In the genomic region with DNA sequence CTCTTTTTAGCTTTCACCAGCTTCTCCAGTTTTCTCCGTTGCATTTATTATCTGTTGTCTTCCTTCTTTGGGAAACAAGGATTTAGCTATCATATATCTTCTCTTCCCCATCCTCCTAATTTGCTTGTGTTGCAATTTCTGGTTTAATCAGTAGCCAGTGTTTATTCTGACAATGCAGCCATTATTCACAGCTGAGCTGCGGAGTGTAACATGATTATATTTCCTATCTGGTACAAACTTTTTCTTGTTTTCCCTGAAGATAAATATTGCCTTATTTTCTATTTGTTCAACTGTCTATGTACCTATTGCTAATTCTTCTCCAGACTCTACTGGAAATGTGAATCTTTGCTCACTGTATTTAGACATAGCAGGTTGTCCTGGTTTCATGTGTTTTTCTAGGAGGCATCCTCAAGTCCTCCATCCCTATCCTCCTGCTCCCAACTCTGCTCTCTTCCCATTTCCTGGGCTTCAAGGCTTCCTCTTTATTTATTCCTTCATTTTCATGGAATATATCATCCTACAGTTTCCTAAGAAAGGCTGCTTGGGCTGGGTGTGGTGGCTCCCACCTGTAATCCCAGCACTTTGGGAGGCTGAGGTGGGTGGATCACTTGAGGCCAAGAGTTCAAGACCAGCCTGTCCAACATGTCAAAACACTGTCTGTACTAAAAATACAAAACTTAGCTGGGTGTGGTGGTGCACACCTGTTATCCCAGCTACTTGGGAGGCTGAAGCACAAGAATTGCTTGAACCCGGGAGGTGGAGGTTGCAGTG, we compare ENCODE assay signal across 1 cellular context.
TF ChIP-seq lines count a peak whose summit lies in the region.

No MANE protein-coding gene starts in this region.

TF ChIP-seq in HepG2, 621 proteins besides CTCF, POLR2A, EP300 and RAD21 (continued from another document and continues in another):
- TF ChIP-seq, protein P1, sequence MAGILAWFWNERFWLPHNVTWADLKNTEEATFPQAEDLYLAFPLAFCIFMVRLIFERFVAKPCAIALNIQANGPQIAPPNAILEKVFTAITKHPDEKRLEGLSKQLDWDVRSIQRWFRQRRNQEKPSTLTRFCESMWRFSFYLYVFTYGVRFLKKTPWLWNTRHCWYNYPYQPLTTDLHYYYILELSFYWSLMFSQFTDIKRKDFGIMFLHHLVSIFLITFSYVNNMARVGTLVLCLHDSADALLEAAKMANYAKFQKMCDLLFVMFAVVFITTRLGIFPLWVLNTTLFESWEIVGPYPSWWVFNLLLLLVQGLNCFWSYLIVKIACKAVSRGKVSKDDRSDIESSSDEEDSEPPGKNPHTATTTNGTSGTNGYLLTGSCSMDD (CRISPR knock-in tag; IDR thresholded peaks at IDR 0.05): no peak
- TF ChIP-seq, protein P2, sequence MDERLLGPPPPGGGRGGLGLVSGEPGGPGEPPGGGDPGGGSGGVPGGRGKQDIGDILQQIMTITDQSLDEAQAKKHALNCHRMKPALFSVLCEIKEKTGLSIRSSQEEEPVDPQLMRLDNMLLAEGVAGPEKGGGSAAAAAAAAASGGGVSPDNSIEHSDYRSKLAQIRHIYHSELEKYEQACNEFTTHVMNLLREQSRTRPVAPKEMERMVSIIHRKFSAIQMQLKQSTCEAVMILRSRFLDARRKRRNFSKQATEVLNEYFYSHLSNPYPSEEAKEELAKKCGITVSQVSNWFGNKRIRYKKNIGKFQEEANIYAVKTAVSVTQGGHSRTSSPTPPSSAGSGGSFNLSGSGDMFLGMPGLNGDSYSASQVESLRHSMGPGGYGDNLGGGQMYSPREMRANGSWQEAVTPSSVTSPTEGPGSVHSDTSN (CRISPR knock-in tag; IDR thresholded peaks at IDR 0.05): peak; percentile 17; the same call in 1 of the 2 replicates
- TF ChIP-seq ZNF615 (CRISPR knock-in tag; IDR thresholded peaks at IDR 0.05; ENCODE audit: borderline replicate concordance): 0 out of 2 replicates have a peak, but pooled peaks have one; percentile 23
- TF ChIP-seq, protein P3, sequence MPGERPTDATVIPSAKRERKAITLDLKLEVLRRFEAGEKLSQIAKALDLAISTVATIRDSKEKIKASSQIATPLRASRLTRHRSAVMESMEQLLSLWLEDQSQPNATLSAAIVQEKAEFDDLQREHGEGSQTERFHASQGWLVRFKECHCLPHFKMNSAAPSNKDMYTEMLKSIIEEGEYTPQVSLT (CRISPR knock-in tag; IDR thresholded peaks at IDR 0.05; ENCODE audit: borderline replicate concordance, low read depth): no peak
- TF ChIP-seq MLLT10 (CRISPR knock-in tag; IDR thresholded peaks at IDR 0.05): no peak
- TF ChIP-seq CREB1 (IDR thresholded peaks at IDR 0.05): no peak
- TF ChIP-seq CREB1 (CRISPR knock-in tag; IDR thresholded peaks at IDR 0.05): peak; percentile 75
- no peak for TF ChIP-seq HOXA7 (CRISPR knock-in tag; IDR thresholded peaks at IDR 0.05)
- no peak for TF ChIP-seq KLF12 (CRISPR knock-in tag; IDR thresholded peaks at IDR 0.05; ENCODE audit: borderline replicate concordance)
- no peak for TF ChIP-seq PLRG1 (conservative IDR thresholded peaks at IDR 0.05)
- no peak for TF ChIP-seq XRCC5 (optimal IDR thresholded peaks at IDR 0.05; ENCODE audit: low read length)
- no peak for TF ChIP-seq BHLHE40 (IDR thresholded peaks at IDR 0.05; ENCODE audit: low read length)
- TF ChIP-seq ZMYM3 (CRISPR knock-in tag; IDR thresholded peaks at IDR 0.05): no peak; the same call in none of the 2 replicates
- no peak for TF ChIP-seq TBP (CRISPR knock-in tag; IDR thresholded peaks at IDR 0.05)
- no peak for TF ChIP-seq SRY (CRISPR knock-in tag; IDR thresholded peaks at IDR 0.05)
- TF ChIP-seq, protein P4, sequence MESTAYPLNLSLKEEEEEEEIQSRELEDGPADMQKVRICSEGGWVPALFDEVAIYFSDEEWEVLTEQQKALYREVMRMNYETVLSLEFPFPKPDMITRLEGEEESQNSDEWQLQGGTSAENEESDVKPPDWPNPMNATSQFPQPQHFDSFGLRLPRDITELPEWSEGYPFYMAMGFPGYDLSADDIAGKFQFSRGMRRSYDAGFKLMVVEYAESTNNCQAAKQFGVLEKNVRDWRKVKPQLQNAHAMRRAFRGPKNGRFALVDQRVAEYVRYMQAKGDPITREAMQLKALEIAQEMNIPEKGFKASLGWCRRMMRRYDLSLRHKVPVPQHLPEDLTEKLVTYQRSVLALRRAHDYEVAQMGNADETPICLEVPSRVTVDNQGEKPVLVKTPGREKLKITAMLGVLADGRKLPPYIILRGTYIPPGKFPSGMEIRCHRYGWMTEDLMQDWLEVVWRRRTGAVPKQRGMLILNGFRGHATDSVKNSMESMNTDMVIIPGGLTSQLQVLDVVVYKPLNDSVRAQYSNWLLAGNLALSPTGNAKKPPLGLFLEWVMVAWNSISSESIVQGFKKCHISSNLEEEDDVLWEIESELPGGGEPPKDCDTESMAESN (CRISPR knock-in tag; conservative IDR thresholded peaks at IDR 0.05): no peak
- TF ChIP-seq ZNF451 (CRISPR knock-in tag; IDR thresholded peaks at IDR 0.05): no peak
- no peak for TF ChIP-seq HMGA1 (CRISPR knock-in tag; conservative IDR thresholded peaks at IDR 0.05)
- TF ChIP-seq ZFP90 (CRISPR knock-in tag; IDR thresholded peaks at IDR 0.05; ENCODE audit: borderline replicate concordance): no peak
- TF ChIP-seq SRSF4 (IDR thresholded peaks at IDR 0.05; ENCODE audit: low read depth, low read length, poor library complexity, severe bottlenecking): no peak
- TF ChIP-seq, protein P5, sequence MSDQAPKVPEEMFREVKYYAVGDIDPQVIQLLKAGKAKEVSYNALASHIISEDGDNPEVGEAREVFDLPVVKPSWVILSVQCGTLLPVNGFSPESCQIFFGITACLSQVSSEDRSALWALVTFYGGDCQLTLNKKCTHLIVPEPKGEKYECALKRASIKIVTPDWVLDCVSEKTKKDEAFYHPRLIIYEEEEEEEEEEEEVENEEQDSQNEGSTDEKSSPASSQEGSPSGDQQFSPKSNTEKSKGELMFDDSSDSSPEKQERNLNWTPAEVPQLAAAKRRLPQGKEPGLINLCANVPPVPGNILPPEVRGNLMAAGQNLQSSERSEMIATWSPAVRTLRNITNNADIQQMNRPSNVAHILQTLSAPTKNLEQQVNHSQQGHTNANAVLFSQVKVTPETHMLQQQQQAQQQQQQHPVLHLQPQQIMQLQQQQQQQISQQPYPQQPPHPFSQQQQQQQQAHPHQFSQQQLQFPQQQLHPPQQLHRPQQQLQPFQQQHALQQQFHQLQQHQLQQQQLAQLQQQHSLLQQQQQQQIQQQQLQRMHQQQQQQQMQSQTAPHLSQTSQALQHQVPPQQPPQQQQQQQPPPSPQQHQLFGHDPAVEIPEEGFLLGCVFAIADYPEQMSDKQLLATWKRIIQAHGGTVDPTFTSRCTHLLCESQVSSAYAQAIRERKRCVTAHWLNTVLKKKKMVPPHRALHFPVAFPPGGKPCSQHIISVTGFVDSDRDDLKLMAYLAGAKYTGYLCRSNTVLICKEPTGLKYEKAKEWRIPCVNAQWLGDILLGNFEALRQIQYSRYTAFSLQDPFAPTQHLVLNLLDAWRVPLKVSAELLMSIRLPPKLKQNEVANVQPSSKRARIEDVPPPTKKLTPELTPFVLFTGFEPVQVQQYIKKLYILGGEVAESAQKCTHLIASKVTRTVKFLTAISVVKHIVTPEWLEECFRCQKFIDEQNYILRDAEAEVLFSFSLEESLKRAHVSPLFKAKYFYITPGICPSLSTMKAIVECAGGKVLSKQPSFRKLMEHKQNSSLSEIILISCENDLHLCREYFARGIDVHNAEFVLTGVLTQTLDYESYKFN (CRISPR knock-in tag; conservative IDR thresholded peaks at IDR 0.05): peak; percentile 94
- TF ChIP-seq KDM1A (CRISPR knock-in tag; IDR thresholded peaks at IDR 0.05): peak; percentile 90
- TF ChIP-seq, protein P6, sequence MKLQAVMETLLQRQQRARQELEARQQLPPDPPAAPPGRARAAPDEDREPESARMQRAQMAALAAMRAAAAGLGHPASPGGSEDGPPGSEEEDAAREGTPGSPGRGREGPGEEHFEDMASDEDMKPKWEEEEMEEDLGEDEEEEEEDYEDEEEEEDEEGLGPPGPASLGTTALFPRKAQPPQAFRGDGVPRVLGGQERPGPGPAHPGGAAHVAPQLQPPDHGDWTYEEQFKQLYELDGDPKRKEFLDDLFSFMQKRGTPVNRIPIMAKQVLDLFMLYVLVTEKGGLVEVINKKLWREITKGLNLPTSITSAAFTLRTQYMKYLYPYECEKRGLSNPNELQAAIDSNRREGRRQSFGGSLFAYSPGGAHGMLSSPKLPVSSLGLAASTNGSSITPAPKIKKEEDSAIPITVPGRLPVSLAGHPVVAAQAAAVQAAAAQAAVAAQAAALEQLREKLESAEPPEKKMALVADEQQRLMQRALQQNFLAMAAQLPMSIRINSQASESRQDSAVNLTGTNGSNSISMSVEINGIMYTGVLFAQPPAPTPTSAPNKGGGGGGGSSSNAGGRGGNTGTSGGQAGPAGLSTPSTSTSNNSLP (IDR thresholded peaks at IDR 0.05; ENCODE audit: low read depth, low read length): peak; percentile 99
- TF ChIP-seq ZNF776 (CRISPR knock-in tag; IDR thresholded peaks at IDR 0.05): no peak
- TF ChIP-seq HNRNPUL1 (IDR thresholded peaks at IDR 0.05; ENCODE audit: low read depth, low read length): peak; percentile 91
- no peak for TF ChIP-seq MXI1 (IDR thresholded peaks at IDR 0.05; ENCODE audit: borderline replicate concordance, low read depth, low read length)
- no peak for TF ChIP-seq ZNF441 (CRISPR knock-in tag; IDR thresholded peaks at IDR 0.05; ENCODE audit: borderline replicate concordance)
- TF ChIP-seq ZKSCAN1 (IDR thresholded peaks at IDR 0.05; ENCODE audit: low read length): no peak
- no peak for TF ChIP-seq ZNF101 (CRISPR knock-in tag; IDR thresholded peaks at IDR 0.05; ENCODE audit: borderline replicate concordance, low read depth)
- TF ChIP-seq HCFC1 (IDR thresholded peaks at IDR 0.05; ENCODE audit: low read depth, low read length): no peak
- TF ChIP-seq, protein P7, sequence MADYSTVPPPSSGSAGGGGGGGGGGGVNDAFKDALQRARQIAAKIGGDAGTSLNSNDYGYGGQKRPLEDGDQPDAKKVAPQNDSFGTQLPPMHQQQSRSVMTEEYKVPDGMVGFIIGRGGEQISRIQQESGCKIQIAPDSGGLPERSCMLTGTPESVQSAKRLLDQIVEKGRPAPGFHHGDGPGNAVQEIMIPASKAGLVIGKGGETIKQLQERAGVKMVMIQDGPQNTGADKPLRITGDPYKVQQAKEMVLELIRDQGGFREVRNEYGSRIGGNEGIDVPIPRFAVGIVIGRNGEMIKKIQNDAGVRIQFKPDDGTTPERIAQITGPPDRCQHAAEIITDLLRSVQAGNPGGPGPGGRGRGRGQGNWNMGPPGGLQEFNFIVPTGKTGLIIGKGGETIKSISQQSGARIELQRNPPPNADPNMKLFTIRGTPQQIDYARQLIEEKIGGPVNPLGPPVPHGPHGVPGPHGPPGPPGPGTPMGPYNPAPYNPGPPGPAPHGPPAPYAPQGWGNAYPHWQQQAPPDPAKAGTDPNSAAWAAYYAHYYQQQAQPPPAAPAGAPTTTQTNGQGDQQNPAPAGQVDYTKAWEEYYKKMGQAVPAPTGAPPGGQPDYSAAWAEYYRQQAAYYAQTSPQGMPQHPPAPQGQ (CRISPR knock-in tag; IDR thresholded peaks at IDR 0.05; ENCODE audit: borderline replicate concordance): no peak
- no peak for TF ChIP-seq SYNCRIP (IDR thresholded peaks at IDR 0.05; ENCODE audit: insufficient read depth, low read depth, low read length)
- TF ChIP-seq, protein P8, sequence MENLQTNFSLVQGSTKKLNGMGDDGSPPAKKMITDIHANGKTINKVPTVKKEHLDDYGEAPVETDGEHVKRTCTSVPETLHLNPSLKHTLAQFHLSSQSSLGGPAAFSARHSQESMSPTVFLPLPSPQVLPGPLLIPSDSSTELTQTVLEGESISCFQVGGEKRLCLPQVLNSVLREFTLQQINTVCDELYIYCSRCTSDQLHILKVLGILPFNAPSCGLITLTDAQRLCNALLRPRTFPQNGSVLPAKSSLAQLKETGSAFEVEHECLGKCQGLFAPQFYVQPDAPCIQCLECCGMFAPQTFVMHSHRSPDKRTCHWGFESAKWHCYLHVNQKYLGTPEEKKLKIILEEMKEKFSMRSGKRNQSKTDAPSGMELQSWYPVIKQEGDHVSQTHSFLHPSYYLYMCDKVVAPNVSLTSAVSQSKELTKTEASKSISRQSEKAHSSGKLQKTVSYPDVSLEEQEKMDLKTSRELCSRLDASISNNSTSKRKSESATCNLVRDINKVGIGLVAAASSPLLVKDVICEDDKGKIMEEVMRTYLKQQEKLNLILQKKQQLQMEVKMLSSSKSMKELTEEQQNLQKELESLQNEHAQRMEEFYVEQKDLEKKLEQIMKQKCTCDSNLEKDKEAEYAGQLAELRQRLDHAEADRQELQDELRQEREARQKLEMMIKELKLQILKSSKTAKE (CRISPR knock-in tag; IDR thresholded peaks at IDR 0.05; ENCODE audit: borderline replicate concordance): peak; percentile 78; the same call in 1 of the 2 replicates
- TF ChIP-seq ZNF232 (CRISPR knock-in tag; IDR thresholded peaks at IDR 0.05; ENCODE audit: borderline replicate concordance): no peak
- TF ChIP-seq ZNF75D (CRISPR knock-in tag; IDR thresholded peaks at IDR 0.05; ENCODE audit: borderline replicate concordance): no peak
- TF ChIP-seq FOXC1 (CRISPR knock-in tag; IDR thresholded peaks at IDR 0.05; ENCODE audit: borderline replicate concordance): no peak
- TF ChIP-seq HIVEP1 (CRISPR knock-in tag; IDR thresholded peaks at IDR 0.05): no peak
- TF ChIP-seq ZNF24 (IDR thresholded peaks at IDR 0.05): no peak
- TF ChIP-seq SUZ12 (IDR thresholded peaks at IDR 0.05; ENCODE audit: low read depth, low read length): no peak
- TF ChIP-seq, protein P9, sequence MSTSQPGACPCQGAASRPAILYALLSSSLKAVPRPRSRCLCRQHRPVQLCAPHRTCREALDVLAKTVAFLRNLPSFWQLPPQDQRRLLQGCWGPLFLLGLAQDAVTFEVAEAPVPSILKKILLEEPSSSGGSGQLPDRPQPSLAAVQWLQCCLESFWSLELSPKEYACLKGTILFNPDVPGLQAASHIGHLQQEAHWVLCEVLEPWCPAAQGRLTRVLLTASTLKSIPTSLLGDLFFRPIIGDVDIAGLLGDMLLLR (CRISPR knock-in tag; IDR thresholded peaks at IDR 0.05): no peak
- TF ChIP-seq NR2F2 (IDR thresholded peaks at IDR 0.05; ENCODE audit: borderline replicate concordance, low read depth): peak; percentile 65; the same call in 1 of the 2 replicates
- peak; percentile 94 for TF ChIP-seq GATAD2A (CRISPR knock-in tag; IDR thresholded peaks at IDR 0.05)
- no peak for TF ChIP-seq ZNF841 (CRISPR knock-in tag; IDR thresholded peaks at IDR 0.05; ENCODE audit: borderline replicate concordance)
- no peak for TF ChIP-seq ZNF713 (CRISPR knock-in tag; IDR thresholded peaks at IDR 0.05)
- TF ChIP-seq, protein P10, sequence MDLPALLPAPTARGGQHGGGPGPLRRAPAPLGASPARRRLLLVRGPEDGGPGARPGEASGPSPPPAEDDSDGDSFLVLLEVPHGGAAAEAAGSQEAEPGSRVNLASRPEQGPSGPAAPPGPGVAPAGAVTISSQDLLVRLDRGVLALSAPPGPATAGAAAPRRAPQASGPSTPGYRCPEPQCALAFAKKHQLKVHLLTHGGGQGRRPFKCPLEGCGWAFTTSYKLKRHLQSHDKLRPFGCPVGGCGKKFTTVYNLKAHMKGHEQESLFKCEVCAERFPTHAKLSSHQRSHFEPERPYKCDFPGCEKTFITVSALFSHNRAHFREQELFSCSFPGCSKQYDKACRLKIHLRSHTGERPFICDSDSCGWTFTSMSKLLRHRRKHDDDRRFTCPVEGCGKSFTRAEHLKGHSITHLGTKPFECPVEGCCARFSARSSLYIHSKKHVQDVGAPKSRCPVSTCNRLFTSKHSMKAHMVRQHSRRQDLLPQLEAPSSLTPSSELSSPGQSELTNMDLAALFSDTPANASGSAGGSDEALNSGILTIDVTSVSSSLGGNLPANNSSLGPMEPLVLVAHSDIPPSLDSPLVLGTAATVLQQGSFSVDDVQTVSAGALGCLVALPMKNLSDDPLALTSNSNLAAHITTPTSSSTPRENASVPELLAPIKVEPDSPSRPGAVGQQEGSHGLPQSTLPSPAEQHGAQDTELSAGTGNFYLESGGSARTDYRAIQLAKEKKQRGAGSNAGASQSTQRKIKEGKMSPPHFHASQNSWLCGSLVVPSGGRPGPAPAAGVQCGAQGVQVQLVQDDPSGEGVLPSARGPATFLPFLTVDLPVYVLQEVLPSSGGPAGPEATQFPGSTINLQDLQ (CRISPR knock-in tag; IDR thresholded peaks at IDR 0.05): no peak
